Comparison of ENCODE assay signal across 12 cellular contexts in the genomic region with DNA sequence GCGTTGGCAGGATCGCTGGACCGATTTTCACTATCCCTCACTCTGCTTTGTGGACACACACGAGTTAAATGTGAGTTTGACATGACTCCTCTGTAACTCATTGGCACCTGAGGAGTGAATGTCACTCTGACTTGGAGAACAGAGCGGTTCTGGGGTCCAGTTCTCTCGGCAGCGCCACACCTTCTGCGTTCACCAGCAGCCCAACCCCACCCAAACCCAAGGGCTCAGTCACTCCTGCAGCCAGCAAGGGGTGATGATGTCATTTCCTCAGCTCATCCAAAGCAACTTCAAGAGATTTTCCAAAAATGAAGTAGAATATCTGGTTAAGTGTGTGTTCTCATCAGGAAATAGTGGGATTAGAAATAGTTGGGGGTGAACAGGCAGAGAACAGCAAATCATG.
"Had no signal": no experiment of that assay in that cellular context is flagged by ENCODE, and none has a peak within 500 bp of the region (broad histone marks: within the 10 kb centered on the region; RNA-seq: fewer than 3 reads in every experiment).

No MANE protein-coding gene starts in this region.

- H3K27ac ChIP-seq: colonic mucosa, SK-N-MC had no signal

- ATAC-seq: esophagus mucosa; left colon; stimulated activated naive CD8-positive, alpha-beta T cell treated with anti-CD3 and anti-CD28 coated beads, Interleukin-15, amount 100 ng/mL, for 72 hours had no signal

- DNase-seq: activated CD4-positive, CD25-positive, alpha-beta regulatory T cell treated with anti-CD3 and anti-CD28 coated beads, Interleukin-2, amount 50 U/mL, for 72 hours; activated T-cell treated with anti-CD3 and anti-CD28 coated beads for 4 hours; caudate nucleus; colonic mucosa; midbrain; retina; stimulated activated naive CD8-positive, alpha-beta T cell treated with anti-CD3 and anti-CD28 coated beads, Interleukin-15, amount 100 ng/mL, for 72 hours; T-helper 1 cell; T1000 had no signal

- H3K27me3 ChIP-seq: colonic mucosa had no signal

- H3K4me3 ChIP-seq: colonic mucosa, SK-N-MC had no signal

- H3K4me1 ChIP-seq: colonic mucosa had no signal

- H3K36me3 ChIP-seq: colonic mucosa had no signal

- H3K9me3 ChIP-seq: colonic mucosa had no signal
